8 cellular contexts compared by ENCODE assay signal in the genomic region with DNA sequence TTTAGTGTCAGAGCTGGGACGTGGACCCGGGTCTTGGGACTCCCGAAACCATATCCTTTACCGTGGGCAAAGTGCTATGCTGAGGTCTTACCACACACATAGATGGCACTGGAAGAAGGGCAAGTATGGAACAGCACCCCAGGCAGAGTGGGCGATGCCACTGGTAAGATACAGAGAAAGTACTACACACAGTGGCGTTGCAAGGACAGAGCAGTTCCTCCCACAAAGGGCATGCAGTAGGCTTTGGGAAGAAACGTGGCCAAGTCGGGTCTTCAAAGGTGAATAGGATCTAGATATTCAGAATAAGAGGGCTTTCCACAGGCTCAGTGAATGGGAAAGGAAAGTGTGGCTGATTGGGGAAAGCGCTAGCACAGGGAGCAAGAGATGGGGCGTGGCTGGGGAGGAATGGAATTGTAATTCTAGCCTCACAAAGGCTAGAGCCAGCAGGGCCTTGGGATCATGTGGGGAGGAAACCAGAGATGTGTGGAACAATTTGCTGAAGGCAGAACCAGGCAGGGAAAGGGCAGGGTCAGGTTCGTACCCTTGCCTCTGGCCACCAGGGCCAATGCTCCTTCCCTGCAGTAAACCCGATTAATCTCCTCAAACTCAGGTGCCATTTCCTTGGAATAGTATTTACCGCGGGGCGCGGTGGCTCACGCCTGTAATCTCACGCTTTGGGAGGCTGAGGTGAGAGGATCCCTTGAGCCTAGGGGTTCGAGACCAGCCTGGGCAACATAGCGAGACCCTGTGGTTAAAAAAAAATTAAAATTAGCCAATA. TPM values are rescaled to one million over a fixed set of nuclear protein-coding genes. Genes with fewer than 3 reads are reported as not detected.
A peak's percentile ranks its signal among the peaks of the same experiment; 100 is the strongest.
DNase-seq lines count a peak whose midpoint lies in the region; ATAC-seq and TF ChIP-seq lines count a peak whose summit lies in the region.

No MANE protein-coding gene starts in this region.

- peaks cover 3% of the 10 kb centered on the region for H3K27me3 Mint-ChIP-seq in activated naive CD4-positive, alpha-beta T cell treated with anti-CD3 and anti-CD28 coated beads, Interleukin-2, amount 10 ng/mL, durations not matched to agents 7 days and 5 days
- H3K27me3 Mint-ChIP-seq in activated CD8-positive, alpha-beta T cell treated with anti-CD3 and anti-CD28 coated beads for 36 hours, result no peaks in the 10 kb centered on the region

- peaks cover 81% of the 10 kb centered on the region for H3K4me1 Mint-ChIP-seq in activated naive CD4-positive, alpha-beta T cell treated with anti-CD3 and anti-CD28 coated beads, Interleukin-2, amount 10 ng/mL, durations not matched to agents 7 days and 5 days
- H3K4me1 Mint-ChIP-seq in activated CD8-positive, alpha-beta T cell treated with anti-CD3 and anti-CD28 coated beads for 36 hours (ENCODE audit: low read depth), result peaks cover 63% of the 10 kb centered on the region

- peak overlapping the region; percentile 97 to 100 (median 99) for H3K27ac ChIP-seq in heart left ventricle
- peak overlapping the region; percentile 99 for H3K27ac ChIP-seq in rectal smooth muscle tissue (ENCODE audit: low read depth, low read length)

- POLR2A ChIA-PET in activated CD8-positive, alpha-beta T cell treated with anti-CD3 and anti-CD28 coated beads for 36 hours (lab: Charles Lee), result interaction anchor here (0.9 to 38.3 kb wide), 7 partner anchors 8 to 41 kb away, joined by 3 to 955 read pairs (median 40); a partner anchor contains a TSS

- peak overlapping the region in 9 of 12 donors; percentile 55 to 76 (median 64) for H3K4me3 ChIP-seq in heart left ventricle
- peak overlapping the region; percentile 90 for H3K4me3 ChIP-seq in rectal smooth muscle tissue (ENCODE audit: low read length)

- intact Hi-C loops in activated CD8-positive, alpha-beta T cell treated with anti-CD3 and anti-CD28 coated beads for 36 hours (cut with micrococcal nuclease), result no loop called here
- intact Hi-C loops in heart left ventricle (cut with DNase I), result loop anchor here in 5 of 10 donors (2.0 to 5.0 kb wide), 2 partner anchors 34 to 36 kb away; a partner anchor contains a TSS

- TF ChIP-seq CTCF in activated CD8-positive, alpha-beta T cell treated with anti-CD3 and anti-CD28 coated beads for 36 hours (IDR thresholded peaks at IDR 0.05), result no peak
- TF ChIP-seq CTCF in heart left ventricle (IDR thresholded peaks at IDR 0.05), result no peak

- DNase-seq in activated naive CD4-positive, alpha-beta T cell treated with anti-CD3 and anti-CD28 coated beads, Interleukin-2, amount 10 ng/mL, durations not matched to agents 7 days and 5 days, result no peak
- no peak for DNase-seq in activated naive CD4-positive, alpha-beta T cell treated with anti-CD3 and anti-CD28 coated beads, Interleukin-2, amount 50 U/mL, for 16 hours
- no peak for DNase-seq in activated CD8-positive, alpha-beta T cell treated with anti-CD3 and anti-CD28 coated beads for 36 hours
- peak in 4 of 5 donors; percentile 59 to 73 (median 68) for DNase-seq in heart left ventricle
- DNase-seq in GM19240 (ENCODE audit: insufficient read length, low spot score), result no peak
- DNase-seq in putamen (ENCODE audit: low spot score), result no peak

- H3K4me3 Mint-ChIP-seq in activated naive CD4-positive, alpha-beta T cell treated with anti-CD3 and anti-CD28 coated beads, Interleukin-2, amount 10 ng/mL, durations not matched to agents 7 days and 5 days, result peak overlapping the region; percentile 91
- peak overlapping the region; percentile 92 for H3K4me3 Mint-ChIP-seq in activated CD8-positive, alpha-beta T cell treated with anti-CD3 and anti-CD28 coated beads for 36 hours

- WGBS in heart left ventricle, 4 donors, result 44 to 57% (median 51%) methylated on average over 20 of the region's 20 CpGs

- no peak for ATAC-seq in activated CD8-positive, alpha-beta T cell treated with anti-CD3 and anti-CD28 coated beads for 36 hours
- ATAC-seq in heart left ventricle (peak; percentile 40 to 73 (median 54)), GM18519 (IDR thresholded peaks at IDR 0.05; ENCODE audit: low FRiP score, unreplicated experiment) (no peak)

- H3K4me1 ChIP-seq in heart left ventricle, result peaks cover 6 to 72% (median 33%) of the 10 kb centered on the region in 12 donors
- peaks cover 4% of the 10 kb centered on the region for H3K4me1 ChIP-seq in rectal smooth muscle tissue (ENCODE audit: control insufficient read depth, insufficient read depth, low read length)

- TF ChIP-seq POLR2A in heart left ventricle (IDR thresholded peaks at IDR 0.05), result no peak

- no peaks in the 10 kb centered on the region for H3K9me3 Mint-ChIP-seq in activated naive CD4-positive, alpha-beta T cell treated with anti-CD3 and anti-CD28 coated beads, Interleukin-2, amount 10 ng/mL, durations not matched to agents 7 days and 5 days
- H3K9me3 Mint-ChIP-seq in activated CD8-positive, alpha-beta T cell treated with anti-CD3 and anti-CD28 coated beads for 36 hours, result no peaks in the 10 kb centered on the region

- CTCF ChIA-PET in activated naive CD4-positive, alpha-beta T cell treated with anti-CD3 and anti-CD28 coated beads, Interleukin-2, amount 10 ng/mL, durations not matched to agents 7 days and 5 days (lab: Charles Lee), result interaction anchor here (1.0 to 3.3 kb wide), 3 partner anchors 11 to 35 kb away, joined by 4 to 18 read pairs (median 9); a partner anchor contains a TSS
- CTCF ChIA-PET in activated CD8-positive, alpha-beta T cell treated with anti-CD3 and anti-CD28 coated beads for 36 hours (lab: Charles Lee), result interaction anchor here (0.9 to 3.0 kb wide), 8 partner anchors 10 to 54 kb away, joined by 3 to 16 read pairs (median 6); no protein-coding TSS in a partner anchor

- no peak overlapping the region for H3K9ac ChIP-seq in rectal smooth muscle tissue (ENCODE audit: low read length)

- no peaks in the 10 kb centered on the region for H3K9me3 ChIP-seq in heart left ventricle

- peak overlapping the region; percentile 100 for H3K27ac Mint-ChIP-seq in activated naive CD4-positive, alpha-beta T cell treated with anti-CD3 and anti-CD28 coated beads, Interleukin-2, amount 10 ng/mL, durations not matched to agents 7 days and 5 days
- peak overlapping the region; percentile 100 for H3K27ac Mint-ChIP-seq in activated CD8-positive, alpha-beta T cell treated with anti-CD3 and anti-CD28 coated beads for 36 hours

- H3K27me3 ChIP-seq in heart left ventricle, result no peaks in the 10 kb centered on the region
- H3K27me3 ChIP-seq in rectal smooth muscle tissue (ENCODE audit: control insufficient read depth, insufficient read depth, low read length), result no peaks in the 10 kb centered on the region

- no peaks in the 10 kb centered on the region for H3K36me3 ChIP-seq in heart left ventricle
- H3K36me3 ChIP-seq in rectal smooth muscle tissue (ENCODE audit: control insufficient read depth, insufficient read depth, low read length), result no peaks in the 10 kb centered on the region

- peaks cover 2% of the 10 kb centered on the region for H3K36me3 Mint-ChIP-seq in activated naive CD4-positive, alpha-beta T cell treated with anti-CD3 and anti-CD28 coated beads, Interleukin-2, amount 10 ng/mL, durations not matched to agents 7 days and 5 days
- peaks cover 20% of the 10 kb centered on the region for H3K36me3 Mint-ChIP-seq in activated CD8-positive, alpha-beta T cell treated with anti-CD3 and anti-CD28 coated beads for 36 hours (ENCODE audit: low read depth)

RNA-seq across cellular contexts. Expression of a gene that starts 36.0 kb away (rescaled TPM):
- total RNA-seq in activated CD8-positive, alpha-beta T cell treated with anti-CD3 and anti-CD28 coated beads for 36 hours, result 100 to 1,000 TPM; 470 to 489 TPM
- total RNA-seq in heart left ventricle, result 100 to 1,000 TPM; 106 to 274 (median 199) TPM
- polyA plus RNA-seq in heart left ventricle, result 100 to 1,000 TPM; 212 to 296 TPM

Comparison
In these comparisons a context has a peak if more than half of its experiments do, and no peak if none do; other contexts are left out.
1. DNase-seq: peak in heart left ventricle (4 of 5); none in activated naive CD4-positive, alpha-beta T cell treated with anti-CD3 and anti-CD28 coated beads, Interleukin-2, amount 10 ng/mL, durations not matched to agents 7 days and 5 days (single experiment), activated naive CD4-positive, alpha-beta T cell treated with anti-CD3 and anti-CD28 coated beads, Interleukin-2, amount 50 U/mL, for 16 hours (single experiment), activated CD8-positive, alpha-beta T cell treated with anti-CD3 and anti-CD28 coated beads for 36 hours (single experiment), GM19240 (single experiment) and putamen (single experiment).
2. ATAC-seq: peak in heart left ventricle (4 of 4); none in activated CD8-positive, alpha-beta T cell treated with anti-CD3 and anti-CD28 coated beads for 36 hours (single experiment) and GM18519 (single experiment).